In the genomic region with DNA sequence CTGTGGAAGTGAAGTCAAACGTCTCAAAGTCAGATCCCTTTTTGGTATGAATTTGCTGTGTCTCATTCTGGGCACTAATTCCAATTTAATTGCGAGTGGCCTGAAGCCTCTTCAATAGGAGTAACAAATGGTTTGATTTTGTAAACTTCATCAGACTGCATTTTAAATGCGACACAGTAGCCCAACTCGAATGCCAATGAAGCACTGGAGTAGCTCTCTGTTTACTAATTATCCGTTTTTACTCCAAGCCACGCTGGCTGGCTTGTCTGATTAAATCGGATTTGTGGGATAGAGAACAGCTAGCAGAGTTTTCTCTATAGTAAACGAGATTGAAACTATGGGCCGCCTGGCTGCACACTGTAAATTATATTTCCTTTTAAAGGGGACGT, we compare ENCODE assay signal across 22 cellular contexts.
A peak's percentile ranks its signal among the peaks of the same experiment; 100 is the strongest.
DNase-seq lines count a peak whose midpoint lies in the region; ATAC-seq and TF ChIP-seq lines count a peak whose summit lies in the region.
"Had no signal": no experiment of that assay in that cellular context is flagged by ENCODE, and none has a peak within 500 bp of the region (broad histone marks: within the 10 kb centered on the region; RNA-seq: fewer than 3 reads in every experiment).

No MANE protein-coding gene starts in this region.

- peak overlapping the region; percentile 82 for H3K27ac ChIP-seq in neural progenitor cell
- H3K27ac ChIP-seq: colonic mucosa, tibial artery had no signal

- H3K9me3 Mint-ChIP-seq in neural progenitor cell, result no peaks in the 10 kb centered on the region
- H3K9me3 Mint-ChIP-seq: activated naive CD4-positive, alpha-beta T cell treated with anti-CD3 and anti-CD28 coated beads, Interleukin-2, amount 50 U/mL, for 24 hours; activated T-cell treated with anti-CD3 and anti-CD28 coated beads, Interleukin-2, amount 50 U/mL, for 72 hours; stimulated activated naive B cell treated with anti-CD40 and anti-IgM and Interleukin-4, amounts not matched to agents 10 μg/mL and 1 μg/mL and 100 μg/mL, for 72 hours had no signal

- peak overlapping the region; percentile 79 for H3K27ac Mint-ChIP-seq in neural progenitor cell
- H3K27ac Mint-ChIP-seq: activated naive CD4-positive, alpha-beta T cell treated with anti-CD3 and anti-CD28 coated beads, Interleukin-2, amount 50 U/mL, for 24 hours; activated T-cell treated with anti-CD3 and anti-CD28 coated beads, Interleukin-2, amount 50 U/mL, for 72 hours; stimulated activated naive B cell treated with anti-CD40 and anti-IgM and Interleukin-4, amounts not matched to agents 10 μg/mL and 1 μg/mL and 100 μg/mL, for 72 hours had no signal

- H3K27me3 ChIP-seq in neural progenitor cell, result no peaks in the 10 kb centered on the region
- H3K27me3 ChIP-seq: colonic mucosa, heart left ventricle, sigmoid colon, tibial artery had no signal

- H2AFZ ChIP-seq in neural progenitor cell (replicated peaks), result no peak overlapping the region

- DNase-seq in Ammon's horn (ENCODE audit: low spot score) (peak; percentile 78), NCI-H82 treated with DMSO at 0.1 percent for 48 hours (lab: John Stamatoyannopoulos, UW; ENCODE audit: unreplicated experiment) (peak; percentile 82), cerebellum (ENCODE audit: low spot score) (peak; percentile 38), neural progenitor cell (ENCODE audit: low spot score) (no peak), NCI-H1694 treated with DMSO at 0.1 percent for 48 hours (lab: John Stamatoyannopoulos, UW) (no peak), activated gamma-delta T cell treated with Interleukin-2 at 50 U/mL for 16 hours (no peak)
- DNase-seq: ACHN; activated CD4-positive, alpha-beta T cell treated with anti-CD3 and anti-CD28 coated beads for 1 hour; activated T-cell treated with anti-CD3 and anti-CD28 coated beads, Interleukin-2, amount 50 U/mL, for 72 hours; colonic mucosa; heart left ventricle; MM.1S; NCI-H187 treated with DMSO at 0.1 percent for 48 hours; RPMI8226; stimulated activated CD4-positive, alpha-beta T cell treated with anti-CD3 and anti-CD28 coated beads, Interleukin-1b, Interleukin-23, amount 100 ng/mL, for 48 hours; stimulated activated naive B cell treated with anti-CD40 and anti-IgM and Interleukin-4, amounts not matched to agents 10 μg/mL and 1 μg/mL and 100 μg/mL, for 72 hours; T1000; tibial artery had no signal

- H3K4me3 Mint-ChIP-seq in neural progenitor cell, result peak overlapping the region; percentile 6
- H3K4me3 Mint-ChIP-seq: activated naive CD4-positive, alpha-beta T cell treated with anti-CD3 and anti-CD28 coated beads, Interleukin-2, amount 50 U/mL, for 24 hours; activated T-cell treated with anti-CD3 and anti-CD28 coated beads, Interleukin-2, amount 50 U/mL, for 72 hours; stimulated activated naive B cell treated with anti-CD40 and anti-IgM and Interleukin-4, amounts not matched to agents 10 μg/mL and 1 μg/mL and 100 μg/mL, for 72 hours had no signal

- ATAC-seq in GM19035 (IDR thresholded peaks at IDR 0.05; ENCODE audit: unreplicated experiment), result no peak
- ATAC-seq in HG03571 (IDR thresholded peaks at IDR 0.05; ENCODE audit: unreplicated experiment), result no peak
- ATAC-seq: activated T-cell treated with anti-CD3 and anti-CD28 coated beads, Interleukin-2, amount 50 U/mL, for 72 hours; stimulated activated naive B cell treated with anti-CD40 and anti-IgM and Interleukin-4, amounts not matched to agents 10 μg/mL and 1 μg/mL and 100 μg/mL, for 72 hours had no signal

- H3K4me1 Mint-ChIP-seq in neural progenitor cell, result peaks cover 77% of the 10 kb centered on the region

- H3K27me3 Mint-ChIP-seq in neural progenitor cell (ENCODE audit: insufficient read depth, low read depth), result peaks cover 10% of the 10 kb centered on the region
- H3K27me3 Mint-ChIP-seq: activated naive CD4-positive, alpha-beta T cell treated with anti-CD3 and anti-CD28 coated beads, Interleukin-2, amount 50 U/mL, for 24 hours had no signal

- no peaks in the 10 kb centered on the region for H3K36me3 ChIP-seq in neural progenitor cell
- H3K36me3 ChIP-seq: colonic mucosa had no signal

- H3F3A ChIP-seq in neural progenitor cell (ENCODE audit: low read depth), result peaks cover 50% of the 10 kb centered on the region

- no peak overlapping the region for H3K9ac ChIP-seq in neural progenitor cell

- H3K4me2 ChIP-seq in neural progenitor cell, result peak overlapping the region; percentile 61

- H3K79me2 ChIP-seq in neural progenitor cell (ENCODE audit: low read depth), result peaks cover 5% of the 10 kb centered on the region

- peaks cover 6% of the 10 kb centered on the region for H3K9me3 ChIP-seq in neural progenitor cell (ENCODE audit: low read depth)
- H3K9me3 ChIP-seq: colonic mucosa, heart left ventricle, sigmoid colon, tibial artery had no signal

- H3K4me1 ChIP-seq in neural progenitor cell, result peaks cover 55% of the 10 kb centered on the region
- H3K4me1 ChIP-seq: colonic mucosa had no signal

- no peaks in the 10 kb centered on the region for H4K20me1 ChIP-seq in neural progenitor cell (ENCODE audit: low read depth)

- no peak overlapping the region for H3K4me3 ChIP-seq in neural progenitor cell
- H3K4me3 ChIP-seq: colonic mucosa, tibial artery had no signal

- H3K36me3 Mint-ChIP-seq in neural progenitor cell, result peaks cover 26% of the 10 kb centered on the region
- H3K36me3 Mint-ChIP-seq: activated naive CD4-positive, alpha-beta T cell treated with anti-CD3 and anti-CD28 coated beads, Interleukin-2, amount 50 U/mL, for 24 hours; stimulated activated naive B cell treated with anti-CD40 and anti-IgM and Interleukin-4, amounts not matched to agents 10 μg/mL and 1 μg/mL and 100 μg/mL, for 72 hours had no signal

- TF ChIP-seq CTCF in neural progenitor cell (IDR thresholded peaks at IDR 0.05), result no peak

Comparison
In these comparisons a context has a peak if more than half of its experiments do, and no peak if none do; other contexts are left out.
1. DNase-seq: peak in Ammon's horn (single experiment), NCI-H82 treated with DMSO at 0.1 percent for 48 hours (single experiment) and cerebellum (single experiment); none in neural progenitor cell (single experiment), NCI-H1694 treated with DMSO at 0.1 percent for 48 hours (single experiment) and activated gamma-delta T cell treated with Interleukin-2 at 50 U/mL for 16 hours (single experiment).